In the genomic region with DNA sequence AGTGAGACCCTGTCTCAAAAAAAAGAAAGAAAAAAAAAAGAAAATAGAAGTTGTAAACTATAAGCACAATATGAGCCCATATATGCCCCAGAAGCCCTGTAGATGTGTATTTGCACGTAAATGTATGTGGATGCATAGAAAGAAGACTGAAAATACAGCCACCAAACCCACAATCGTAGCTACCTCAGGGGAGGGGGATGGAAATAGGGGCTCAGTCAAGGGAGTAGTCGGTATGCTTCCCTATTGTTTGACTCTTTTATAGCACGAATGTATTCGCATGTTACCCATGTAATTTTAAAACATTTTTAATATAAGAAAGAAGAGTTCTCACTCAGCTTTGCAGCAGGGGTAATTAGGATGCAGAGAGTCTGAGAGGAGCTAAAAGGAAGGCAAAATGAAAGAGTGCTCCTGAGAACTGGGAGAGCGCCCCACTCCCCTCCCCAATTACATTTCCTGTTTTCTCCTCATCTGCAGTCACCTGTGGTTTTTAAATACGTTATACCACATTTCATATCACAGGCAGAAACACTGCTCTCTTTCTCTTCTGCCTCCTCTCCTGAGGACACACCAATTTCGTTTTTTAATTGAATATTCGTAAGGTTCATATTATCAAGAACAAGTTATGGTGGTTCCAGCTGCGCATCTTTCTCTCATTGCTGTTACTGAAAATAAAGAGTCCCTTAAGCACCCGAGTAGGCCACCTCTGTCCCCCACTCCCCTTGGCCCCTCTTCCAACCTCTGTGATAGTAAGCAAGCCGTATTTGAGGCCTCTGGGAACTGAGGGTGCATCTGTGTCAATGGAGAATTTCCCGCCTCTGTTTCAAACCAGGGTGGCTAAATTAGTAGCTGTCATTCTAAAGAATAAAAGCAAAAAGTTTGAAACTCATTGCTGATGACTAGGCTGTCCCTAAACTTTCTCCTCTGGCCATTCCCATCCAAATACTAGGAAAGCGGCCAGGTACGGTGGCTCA, we compare ENCODE assay signal across 10 cellular contexts. TPM values are rescaled to one million over a fixed set of nuclear protein-coding genes. Genes with fewer than 3 reads are reported as not detected.
A peak's percentile ranks its signal among the peaks of the same experiment; 100 is the strongest.
DNase-seq lines count a peak whose midpoint lies in the region; ATAC-seq, FAIRE-seq and TF ChIP-seq lines count a peak whose summit lies in the region.
"Had no signal": no experiment of that assay in that cellular context is flagged by ENCODE, and none has a peak within 500 bp of the region (broad histone marks: within the 10 kb centered on the region; RNA-seq: fewer than 3 reads in every experiment).

No MANE protein-coding gene starts in this region.

- peaks cover 0 to 21% (median 0%) of the 10 kb centered on the region in 45 donors for H3K27me3 ChIP-seq in dorsolateral prefrontal cortex

- peaks cover 4 to 8% of the 10 kb centered on the region in 2 donors for H3K36me3 Mint-ChIP-seq in CD14-positive monocyte
- H3K36me3 Mint-ChIP-seq in activated naive CD8-positive, alpha-beta T cell treated with anti-CD3 and anti-CD28 coated beads, Interleukin-2, amount 50 U/mL, for 24 hours (ENCODE audit: low read depth) = peaks cover 8% of the 10 kb centered on the region

- peaks cover 70% of the 10 kb centered on the region for H3K4me1 Mint-ChIP-seq in CD14-positive monocyte
- H3K4me1 Mint-ChIP-seq in activated naive CD8-positive, alpha-beta T cell treated with anti-CD3 and anti-CD28 coated beads, Interleukin-2, amount 50 U/mL, for 24 hours = peaks cover 80% of the 10 kb centered on the region

- FAIRE-seq in HTR-8/SVneo (lab: Jason Lieb, UNC) = no peak

- peaks cover 11% of the 10 kb centered on the region for H3K36me3 ChIP-seq in KOPT-K1 (ENCODE audit: insufficient read depth, low read length)

- H3K27ac ChIP-seq in KOPT-K1 (ENCODE audit: low read depth, low read length, poor library complexity, severe bottlenecking) = peak overlapping the region; percentile 99
- H3K27ac ChIP-seq in dorsolateral prefrontal cortex = no peak overlapping the region

- H3K9me3 Mint-ChIP-seq in CD14-positive monocyte = peaks cover 0 to 2% (median 0%) of the 10 kb centered on the region in 7 donors
- H3K9me3 Mint-ChIP-seq in activated naive CD8-positive, alpha-beta T cell treated with anti-CD3 and anti-CD28 coated beads, Interleukin-2, amount 50 U/mL, for 24 hours = no peaks in the 10 kb centered on the region

- no peak overlapping the region for H3K4me3 ChIP-seq in dorsolateral prefrontal cortex

- peak; percentile 36 for ATAC-seq in GM18907 (IDR thresholded peaks at IDR 0.05; ENCODE audit: unreplicated experiment)
- ATAC-seq in activated naive CD8-positive, alpha-beta T cell treated with anti-CD3 and anti-CD28 coated beads, Interleukin-2, amount 50 U/mL, for 24 hours = peak; percentile 22

- H3K27ac Mint-ChIP-seq in CD14-positive monocyte = peak overlapping the region; percentile 54 to 83 (median 64)
- peak overlapping the region; percentile 96 for H3K27ac Mint-ChIP-seq in activated naive CD8-positive, alpha-beta T cell treated with anti-CD3 and anti-CD28 coated beads, Interleukin-2, amount 50 U/mL, for 24 hours

- H3K27me3 Mint-ChIP-seq in CD14-positive monocyte (ENCODE audit: low read depth in 3 of 3) = peaks cover 0 to 12% (median 0%) of the 10 kb centered on the region in 3 donors
- H3K27me3 Mint-ChIP-seq in activated naive CD8-positive, alpha-beta T cell treated with anti-CD3 and anti-CD28 coated beads, Interleukin-2, amount 50 U/mL, for 24 hours = no peaks in the 10 kb centered on the region

- intact Hi-C loops in CD14-positive monocyte (cut with micrococcal nuclease) (no loop called here), dorsolateral prefrontal cortex (cut with DNase I) (no loop called here)

- DNase-seq in CD14-positive monocyte (ENCODE audit: low spot score) = no peak
- no peak for DNase-seq in activated naive CD8-positive, alpha-beta T cell treated with anti-CD3 and anti-CD28 coated beads, Interleukin-2, amount 50 U/mL, for 24 hours
- DNase-seq in cerebellar nuclear complex (lab: John Stamatoyannopoulos, UW) = no peak
- DNase-seq in HTR-8/SVneo (ENCODE audit: insufficient read length, low spot score) = no peak
- DNase-seq in dorsolateral prefrontal cortex = no peak
- DNase-seq in NCI-H1092 (lab: John Stamatoyannopoulos, UW) = no peak
- DNase-seq: NCI-H2029, retina had no signal

- H3K4me3 Mint-ChIP-seq in CD14-positive monocyte = no peak overlapping the region
- peak overlapping the region; percentile 77 for H3K4me3 Mint-ChIP-seq in activated naive CD8-positive, alpha-beta T cell treated with anti-CD3 and anti-CD28 coated beads, Interleukin-2, amount 50 U/mL, for 24 hours

- TF ChIP-seq CTCF in CD14-positive monocyte (IDR thresholded peaks at IDR 0.05) (no peak), dorsolateral prefrontal cortex (IDR thresholded peaks at IDR 0.05 in 54 of 56, conservative IDR thresholded peaks at IDR 0.05 in 2 of 56; ENCODE audit: low read depth in 1 of 56, partially characterized antibody in 56 of 56) (no peak)

- H3K9me3 ChIP-seq in KOPT-K1 (ENCODE audit: insufficient read depth, low read length, poor library complexity, severe bottlenecking) = no peaks in the 10 kb centered on the region

RNA-seq across cellular contexts. Expression of gene SEPTIN6, which starts 10.7 kb away (rescaled TPM):
- polyA plus RNA-seq in CD14-positive monocyte = 10 to 100 TPM; 21.8 to 31.1 TPM
- 10 to 100 TPM; 14.0 to 49.1 (median 34.8) TPM for total RNA-seq in dorsolateral prefrontal cortex
